In the genomic region with DNA sequence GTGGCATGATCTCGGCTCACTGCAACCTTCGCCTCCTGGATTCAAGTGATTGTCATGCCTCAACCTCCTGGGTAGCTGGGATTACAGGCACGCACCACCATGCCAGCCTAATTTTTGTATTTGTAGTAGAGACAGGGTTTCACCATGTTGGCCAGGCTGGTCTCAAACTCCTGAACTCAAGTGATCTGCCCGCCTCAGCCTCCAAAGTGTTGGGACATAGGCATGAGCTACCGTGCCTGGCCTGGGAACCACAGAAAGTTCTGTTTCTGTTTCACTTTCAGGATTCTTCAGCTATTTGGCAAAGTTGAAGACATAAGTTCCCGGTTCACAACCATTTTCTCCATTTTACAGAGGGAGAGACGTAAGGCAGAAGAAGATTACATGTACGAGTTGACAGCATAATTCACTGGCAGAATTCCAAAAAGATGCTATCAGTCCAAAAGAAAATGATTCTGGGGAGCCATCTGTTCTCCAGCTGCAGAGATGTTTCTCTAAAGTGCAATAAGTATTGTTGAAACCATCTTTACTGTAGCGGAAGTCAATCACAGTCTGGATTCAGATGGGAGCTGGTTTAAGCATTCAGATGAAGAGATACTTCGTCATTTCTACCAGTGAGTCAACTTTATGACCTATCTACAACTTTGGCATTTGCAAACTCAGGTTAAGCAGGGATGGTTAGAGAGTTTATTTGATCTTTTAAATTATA, we compare ENCODE assay signal across 1 cellular context.
TF ChIP-seq lines count a peak whose summit lies in the region.

No MANE protein-coding gene starts in this region.

TF ChIP-seq in IMR-90, 13 proteins besides CTCF, POLR2A, EP300 and RAD21:
- TF ChIP-seq USF2 (IDR thresholded peaks at IDR 0.05; ENCODE audit: low read depth, low read length) = no peak
- no peak for TF ChIP-seq NFE2L2 (IDR thresholded peaks at IDR 0.05; ENCODE audit: low read depth, low read length)
- TF ChIP-seq MXI1 (IDR thresholded peaks at IDR 0.05; ENCODE audit: borderline replicate concordance, low read depth, low read length) = no peak
- no peak for TF ChIP-seq CEBPB (IDR thresholded peaks at IDR 0.05; ENCODE audit: low read depth, low read length)
- no peak for TF ChIP-seq BHLHE40 (IDR thresholded peaks at IDR 0.05; ENCODE audit: low read depth, low read length)
- TF ChIP-seq FOS (IDR thresholded peaks at IDR 0.05; ENCODE audit: low read depth, low read length) = no peak
- no peak for TF ChIP-seq MAZ (IDR thresholded peaks at IDR 0.05; ENCODE audit: borderline replicate concordance, low read depth, low read length)
- TF ChIP-seq RCOR1 (IDR thresholded peaks at IDR 0.05; ENCODE audit: insufficient replicate concordance, low read length) = no peak
- no peak for TF ChIP-seq SMC3 (IDR thresholded peaks at IDR 0.05; ENCODE audit: low read depth, low read length)
- no peak for TF ChIP-seq CHD1 (IDR thresholded peaks at IDR 0.05; ENCODE audit: low read depth, low read length)
- no peak for TF ChIP-seq ELK1 (IDR thresholded peaks at IDR 0.05; ENCODE audit: borderline replicate concordance, low read depth, low read length)
- TF ChIP-seq RFX5 (IDR thresholded peaks at IDR 0.05; ENCODE audit: low read depth, low read length) = no peak
- TF ChIP-seq MAFK (IDR thresholded peaks at IDR 0.05; ENCODE audit: low read depth, low read length) = no peak
